In the genomic region with DNA sequence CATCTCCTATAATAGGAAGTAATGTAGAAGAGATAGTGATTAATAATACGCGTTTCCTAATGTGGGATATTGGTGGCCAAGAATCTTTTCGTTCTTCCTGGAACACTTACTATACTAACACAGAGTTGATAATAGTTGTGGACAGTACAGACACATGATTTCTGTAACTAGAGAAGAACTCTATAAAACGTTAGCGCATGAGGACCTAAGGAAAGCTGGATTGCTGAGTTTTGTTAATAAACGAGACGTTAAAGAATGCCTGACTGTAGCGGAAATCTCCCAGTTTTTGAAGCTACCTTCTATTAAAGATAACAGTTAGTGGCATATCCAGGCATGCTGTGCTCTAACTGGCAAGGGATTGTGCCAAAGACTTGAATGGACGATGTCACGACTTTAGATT, we compare ENCODE assay signal across 22 cellular contexts.
"Had no signal": no experiment of that assay in that cellular context is flagged by ENCODE, and none has a peak within 500 bp of the region (broad histone marks: within the 10 kb centered on the region; RNA-seq: fewer than 3 reads in every experiment).

No MANE protein-coding gene starts in this region.

- H3K36me3 Mint-ChIP-seq: activated CD8-positive, alpha-beta memory T cell treated with anti-CD3 and anti-CD28 coated beads, Interleukin-2, amount 10 ng/mL, durations not matched to agents 7 days and 5 days; activated naive CD8-positive, alpha-beta T cell treated with anti-CD3 and anti-CD28 coated beads, Interleukin-2, amount 10 ng/mL, durations not matched to agents 7 days and 5 days; brain; naive thymus-derived CD8-positive, alpha-beta T cell; stimulated activated memory B cell treated with anti-CD40 and anti-IgM and Interleukin-4, amounts not matched to agents 10 μg/mL and 1 μg/mL and 100 μg/mL, for 72 hours had no signal

- ATAC-seq: activated CD8-positive, alpha-beta memory T cell treated with anti-CD3 and anti-CD28 coated beads, Interleukin-2, amount 10 ng/mL, durations not matched to agents 7 days and 5 days; esophagus mucosa; mucosa of descending colon; naive thymus-derived CD8-positive, alpha-beta T cell; SK-N-SH treated with all-trans-retinoic acid at 6 μM for 48 hours; stimulated activated memory B cell treated with anti-CD40 and anti-IgM and Interleukin-4, amounts not matched to agents 10 μg/mL and 1 μg/mL and 100 μg/mL, for 72 hours had no signal

- H3K27me3 ChIP-seq: colonic mucosa, thyroid gland had no signal

- H3K9me3 ChIP-seq: colonic mucosa, mucosa of descending colon, pancreas, sigmoid colon, thyroid gland had no signal

- H3K4me1 ChIP-seq: colonic mucosa, pancreas, thyroid gland had no signal

- H3K36me3 ChIP-seq: colonic mucosa, pancreas, sigmoid colon, thyroid gland had no signal

- DNase-seq: activated CD4-positive, alpha-beta memory T cell treated with anti-CD3 and anti-CD28 coated beads, Interleukin-2, amount 10 ng/mL, durations not matched to agents 7 days and 5 days; activated CD4-positive, alpha-beta T cell treated with anti-CD3 and anti-CD28 coated beads for 48 hours; activated CD4-positive, CD25-positive, alpha-beta regulatory T cell; activated CD8-positive, alpha-beta memory T cell treated with anti-CD3 and anti-CD28 coated beads, Interleukin-2, amount 10 ng/mL, durations not matched to agents 7 days and 5 days; activated naive CD4-positive, alpha-beta T cell treated with Interleukin-2 at 50 U/mL for 16 hours; activated naive CD8-positive, alpha-beta T cell treated with anti-CD3 and anti-CD28 coated beads, Interleukin-2, amount 10 ng/mL, durations not matched to agents 7 days and 5 days; central memory CD4-positive, alpha-beta T cell; colonic mucosa; mammary epithelial cell; mucosa of descending colon; naive thymus-derived CD8-positive, alpha-beta T cell; pancreas; sigmoid colon; stimulated activated CD4-positive, alpha-beta T cell treated with anti-CD3 and anti-CD28 coated beads, Interleukin-4, amount 100 ng/mL, for 24 hours; T-helper 1 cell; T-helper 9 cell had no signal

- H3K9me3 Mint-ChIP-seq: activated CD4-positive, alpha-beta memory T cell treated with anti-CD3 and anti-CD28 coated beads, Interleukin-2, amount 10 ng/mL, durations not matched to agents 7 days and 5 days; activated naive CD8-positive, alpha-beta T cell treated with anti-CD3 and anti-CD28 coated beads, Interleukin-2, amount 10 ng/mL, durations not matched to agents 7 days and 5 days; naive thymus-derived CD8-positive, alpha-beta T cell; stimulated activated memory B cell treated with anti-CD40 and anti-IgM and Interleukin-4, amounts not matched to agents 10 μg/mL and 1 μg/mL and 100 μg/mL, for 72 hours had no signal

- H3K27ac ChIP-seq: colonic mucosa, pancreas, sigmoid colon, thyroid gland had no signal

- H3K27ac Mint-ChIP-seq: activated CD4-positive, alpha-beta memory T cell treated with anti-CD3 and anti-CD28 coated beads, Interleukin-2, amount 10 ng/mL, durations not matched to agents 7 days and 5 days; activated CD8-positive, alpha-beta memory T cell treated with anti-CD3 and anti-CD28 coated beads, Interleukin-2, amount 10 ng/mL, durations not matched to agents 7 days and 5 days; activated naive CD8-positive, alpha-beta T cell treated with anti-CD3 and anti-CD28 coated beads, Interleukin-2, amount 10 ng/mL, durations not matched to agents 7 days and 5 days; brain; naive thymus-derived CD8-positive, alpha-beta T cell; stimulated activated memory B cell treated with anti-CD40 and anti-IgM and Interleukin-4, amounts not matched to agents 10 μg/mL and 1 μg/mL and 100 μg/mL, for 72 hours had no signal

- H3K4me1 Mint-ChIP-seq: activated CD4-positive, alpha-beta memory T cell treated with anti-CD3 and anti-CD28 coated beads, Interleukin-2, amount 10 ng/mL, durations not matched to agents 7 days and 5 days; activated CD8-positive, alpha-beta memory T cell treated with anti-CD3 and anti-CD28 coated beads, Interleukin-2, amount 10 ng/mL, durations not matched to agents 7 days and 5 days; activated naive CD8-positive, alpha-beta T cell treated with anti-CD3 and anti-CD28 coated beads, Interleukin-2, amount 10 ng/mL, durations not matched to agents 7 days and 5 days; naive thymus-derived CD8-positive, alpha-beta T cell; stimulated activated memory B cell treated with anti-CD40 and anti-IgM and Interleukin-4, amounts not matched to agents 10 μg/mL and 1 μg/mL and 100 μg/mL, for 72 hours had no signal

- FAIRE-seq: kidney, pancreas had no signal

- H3K4me3 Mint-ChIP-seq: activated CD4-positive, alpha-beta memory T cell treated with anti-CD3 and anti-CD28 coated beads, Interleukin-2, amount 10 ng/mL, durations not matched to agents 7 days and 5 days; activated CD8-positive, alpha-beta memory T cell treated with anti-CD3 and anti-CD28 coated beads, Interleukin-2, amount 10 ng/mL, durations not matched to agents 7 days and 5 days; activated naive CD8-positive, alpha-beta T cell treated with anti-CD3 and anti-CD28 coated beads, Interleukin-2, amount 10 ng/mL, durations not matched to agents 7 days and 5 days; naive thymus-derived CD8-positive, alpha-beta T cell; stimulated activated memory B cell treated with anti-CD40 and anti-IgM and Interleukin-4, amounts not matched to agents 10 μg/mL and 1 μg/mL and 100 μg/mL, for 72 hours had no signal

- H3K4me3 ChIP-seq: colonic mucosa, mucosa of descending colon, pancreas, thyroid gland had no signal
